ENCODE assay signal across 1 cellular context in the genomic region with DNA sequence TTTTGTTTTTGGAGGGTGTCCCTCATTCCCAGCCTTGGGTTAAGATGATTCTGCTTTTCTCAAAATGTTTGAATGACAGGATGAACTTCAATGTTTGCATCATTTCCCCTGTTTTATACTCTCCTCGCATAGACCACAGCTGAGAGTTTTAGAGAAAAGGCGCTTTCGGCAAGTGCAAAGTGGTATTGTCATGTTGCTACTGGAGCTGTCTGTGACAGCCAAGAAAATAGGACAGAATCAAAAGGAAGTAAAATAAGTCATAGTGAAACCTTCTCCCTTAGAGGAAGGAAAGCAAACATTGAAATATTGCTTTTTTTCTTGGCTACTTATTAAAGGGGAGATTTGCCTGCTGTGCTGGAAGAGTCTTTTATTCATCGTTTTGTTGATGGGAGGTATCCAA.
TF ChIP-seq lines count a peak whose summit lies in the region.

No MANE protein-coding gene starts in this region.

TF ChIP-seq in GM23338, 12 proteins besides CTCF, POLR2A, EP300 and RAD21:
- TF ChIP-seq ETS1 (IDR thresholded peaks at IDR 0.05) (no peak), ZNF114 (CRISPR knock-in tag; IDR thresholded peaks at IDR 0.05) (no peak), EZH2phosphoT487 (IDR thresholded peaks at IDR 0.05; ENCODE audit: unreplicated experiment) (no peak), JUNB (IDR thresholded peaks at IDR 0.05; ENCODE audit: unreplicated experiment) (no peak), POLR2AphosphoS5 (IDR thresholded peaks at IDR 0.05; ENCODE audit: low read depth) (no peak), EZH2 (IDR thresholded peaks at IDR 0.05; ENCODE audit: low read depth, unreplicated experiment) (no peak), ZNF462 (CRISPR knock-in tag; IDR thresholded peaks at IDR 0.05) (no peak), NANOG (IDR thresholded peaks at IDR 0.05; ENCODE audit: borderline replicate concordance) (no peak), STAT1 (IDR thresholded peaks at IDR 0.05; ENCODE audit: unreplicated experiment) (no peak), CREB1 (CRISPR knock-in tag; IDR thresholded peaks at IDR 0.05; ENCODE audit: low read depth) (no peak)
- TF ChIP-seq, protein P1, sequence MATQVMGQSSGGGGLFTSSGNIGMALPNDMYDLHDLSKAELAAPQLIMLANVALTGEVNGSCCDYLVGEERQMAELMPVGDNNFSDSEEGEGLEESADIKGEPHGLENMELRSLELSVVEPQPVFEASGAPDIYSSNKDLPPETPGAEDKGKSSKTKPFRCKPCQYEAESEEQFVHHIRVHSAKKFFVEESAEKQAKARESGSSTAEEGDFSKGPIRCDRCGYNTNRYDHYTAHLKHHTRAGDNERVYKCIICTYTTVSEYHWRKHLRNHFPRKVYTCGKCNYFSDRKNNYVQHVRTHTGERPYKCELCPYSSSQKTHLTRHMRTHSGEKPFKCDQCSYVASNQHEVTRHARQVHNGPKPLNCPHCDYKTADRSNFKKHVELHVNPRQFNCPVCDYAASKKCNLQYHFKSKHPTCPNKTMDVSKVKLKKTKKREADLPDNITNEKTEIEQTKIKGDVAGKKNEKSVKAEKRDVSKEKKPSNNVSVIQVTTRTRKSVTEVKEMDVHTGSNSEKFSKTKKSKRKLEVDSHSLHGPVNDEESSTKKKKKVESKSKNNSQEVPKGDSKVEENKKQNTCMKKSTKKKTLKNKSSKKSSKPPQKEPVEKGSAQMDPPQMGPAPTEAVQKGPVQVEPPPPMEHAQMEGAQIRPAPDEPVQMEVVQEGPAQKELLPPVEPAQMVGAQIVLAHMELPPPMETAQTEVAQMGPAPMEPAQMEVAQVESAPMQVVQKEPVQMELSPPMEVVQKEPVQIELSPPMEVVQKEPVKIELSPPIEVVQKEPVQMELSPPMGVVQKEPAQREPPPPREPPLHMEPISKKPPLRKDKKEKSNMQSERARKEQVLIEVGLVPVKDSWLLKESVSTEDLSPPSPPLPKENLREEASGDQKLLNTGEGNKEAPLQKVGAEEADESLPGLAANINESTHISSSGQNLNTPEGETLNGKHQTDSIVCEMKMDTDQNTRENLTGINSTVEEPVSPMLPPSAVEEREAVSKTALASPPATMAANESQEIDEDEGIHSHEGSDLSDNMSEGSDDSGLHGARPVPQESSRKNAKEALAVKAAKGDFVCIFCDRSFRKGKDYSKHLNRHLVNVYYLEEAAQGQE (IDR thresholded peaks at IDR 0.05; ENCODE audit: unreplicated experiment) = no peak
